3 cellular contexts compared by ENCODE assay signal in the genomic region with DNA sequence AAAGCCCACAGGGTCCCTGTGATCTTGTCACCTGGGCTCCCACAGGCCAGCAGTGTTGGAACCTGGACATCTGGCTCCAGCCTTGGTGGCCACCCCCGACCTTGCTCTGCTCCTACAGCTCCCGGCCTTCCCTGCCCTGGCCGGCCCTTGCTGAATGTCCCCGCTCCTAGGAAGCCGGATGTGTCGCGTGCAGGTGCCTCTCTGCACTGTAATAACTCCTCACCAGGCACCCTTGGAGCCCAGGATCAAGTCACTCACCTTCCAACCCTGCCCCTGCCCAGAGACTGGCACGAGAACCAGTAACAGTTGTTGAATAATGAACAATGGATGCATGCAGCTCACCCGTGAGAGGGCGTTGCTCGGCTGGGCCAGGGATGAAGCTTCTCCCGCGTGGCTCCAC.
"Had no signal": no experiment of that assay in that cellular context is flagged by ENCODE, and none has a peak within 500 bp of the region (broad histone marks: within the 10 kb centered on the region; RNA-seq: fewer than 3 reads in every experiment).

No MANE protein-coding gene starts in this region.

- H3K4me3 ChIP-seq: skin epidermis had no signal

- H3K27ac ChIP-seq: skin epidermis had no signal

- DNase-seq: activated CD4-positive, alpha-beta T cell treated with anti-CD3 and anti-CD28 coated beads for 1 hour; SHP77 had no signal
